ENCODE assay signal across 1 cellular context in genomic region chr15:25849431-25849921, GRCh38.
TF ChIP-seq lines count a peak whose summit lies in the region.

No MANE protein-coding gene starts in this region.

TF ChIP-seq in SK-N-SH, 30 proteins besides CTCF, POLR2A, EP300 and RAD21 (continued from another document):
- TF ChIP-seq, protein P1, sequence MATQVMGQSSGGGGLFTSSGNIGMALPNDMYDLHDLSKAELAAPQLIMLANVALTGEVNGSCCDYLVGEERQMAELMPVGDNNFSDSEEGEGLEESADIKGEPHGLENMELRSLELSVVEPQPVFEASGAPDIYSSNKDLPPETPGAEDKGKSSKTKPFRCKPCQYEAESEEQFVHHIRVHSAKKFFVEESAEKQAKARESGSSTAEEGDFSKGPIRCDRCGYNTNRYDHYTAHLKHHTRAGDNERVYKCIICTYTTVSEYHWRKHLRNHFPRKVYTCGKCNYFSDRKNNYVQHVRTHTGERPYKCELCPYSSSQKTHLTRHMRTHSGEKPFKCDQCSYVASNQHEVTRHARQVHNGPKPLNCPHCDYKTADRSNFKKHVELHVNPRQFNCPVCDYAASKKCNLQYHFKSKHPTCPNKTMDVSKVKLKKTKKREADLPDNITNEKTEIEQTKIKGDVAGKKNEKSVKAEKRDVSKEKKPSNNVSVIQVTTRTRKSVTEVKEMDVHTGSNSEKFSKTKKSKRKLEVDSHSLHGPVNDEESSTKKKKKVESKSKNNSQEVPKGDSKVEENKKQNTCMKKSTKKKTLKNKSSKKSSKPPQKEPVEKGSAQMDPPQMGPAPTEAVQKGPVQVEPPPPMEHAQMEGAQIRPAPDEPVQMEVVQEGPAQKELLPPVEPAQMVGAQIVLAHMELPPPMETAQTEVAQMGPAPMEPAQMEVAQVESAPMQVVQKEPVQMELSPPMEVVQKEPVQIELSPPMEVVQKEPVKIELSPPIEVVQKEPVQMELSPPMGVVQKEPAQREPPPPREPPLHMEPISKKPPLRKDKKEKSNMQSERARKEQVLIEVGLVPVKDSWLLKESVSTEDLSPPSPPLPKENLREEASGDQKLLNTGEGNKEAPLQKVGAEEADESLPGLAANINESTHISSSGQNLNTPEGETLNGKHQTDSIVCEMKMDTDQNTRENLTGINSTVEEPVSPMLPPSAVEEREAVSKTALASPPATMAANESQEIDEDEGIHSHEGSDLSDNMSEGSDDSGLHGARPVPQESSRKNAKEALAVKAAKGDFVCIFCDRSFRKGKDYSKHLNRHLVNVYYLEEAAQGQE (IDR thresholded peaks at IDR 0.05; ENCODE audit: low read depth, low read length) = no peak
- no peak for TF ChIP-seq NFIC (IDR thresholded peaks at IDR 0.05; ENCODE audit: borderline replicate concordance)
- no peak for TF ChIP-seq ZBTB33 (IDR thresholded peaks at IDR 0.05; ENCODE audit: borderline replicate concordance, low read depth)
- no peak for TF ChIP-seq FOXJ3 (CRISPR knock-in tag; IDR thresholded peaks at IDR 0.05)
